ENCODE assay signal across 11 cellular contexts in the genomic region with DNA sequence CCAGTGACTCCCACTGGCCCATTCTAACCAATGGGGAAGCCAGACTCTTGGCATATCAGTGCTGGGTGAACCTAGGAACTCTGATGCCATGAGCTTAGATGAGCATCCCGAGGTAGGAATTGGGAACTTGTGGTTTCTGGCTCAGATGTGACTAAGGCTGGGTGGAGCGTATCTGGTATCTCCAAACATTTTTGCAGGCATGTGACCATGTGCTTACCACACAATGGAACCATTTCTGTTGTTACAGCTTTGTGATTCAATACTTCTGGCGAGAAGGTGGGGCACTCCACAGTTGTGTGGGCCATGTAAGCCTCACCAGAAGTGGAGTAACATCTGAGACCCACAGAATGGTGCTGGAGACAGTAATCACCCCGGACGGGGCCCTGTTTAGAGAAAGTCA. TPM values are rescaled to one million over a fixed set of nuclear protein-coding genes. Genes with fewer than 3 reads are reported as not detected.
A peak's percentile ranks its signal among the peaks of the same experiment; 100 is the strongest.
DNase-seq lines count a peak whose midpoint lies in the region; ATAC-seq and TF ChIP-seq lines count a peak whose summit lies in the region.
"Had no signal": no experiment of that assay in that cellular context is flagged by ENCODE, and none has a peak within 500 bp of the region (broad histone marks: within the 10 kb centered on the region; RNA-seq: fewer than 3 reads in every experiment).

No MANE protein-coding gene starts in this region.

- H3K4me3 Mint-ChIP-seq in T-helper 2 cell treated with Interferon-gamma antibody and Interleukin-4, amounts not matched to agents 5 μg/mL and 100 μg/mL, for 36 hours = no peak overlapping the region
- H3K4me3 Mint-ChIP-seq in effector memory CD8-positive, alpha-beta T cell = no peak overlapping the region
- H3K4me3 Mint-ChIP-seq: activated CD8-positive, alpha-beta memory T cell treated with anti-CD3 and anti-CD28 coated beads, Interleukin-2, amount 10 ng/mL, durations not matched to agents 7 days and 5 days; natural killer cell treated with Interleukin-12 subunit alpha and Interleukin-12 subunit beta and Interleukin-15 and Interleukin-18, amount 100 ng/mL, for 72 hours had no signal

- peaks cover 9% of the 10 kb centered on the region for H3K27me3 Mint-ChIP-seq in T-helper 2 cell treated with Interferon-gamma antibody and Interleukin-4, amounts not matched to agents 5 μg/mL and 100 μg/mL, for 36 hours (ENCODE audit: low read depth)
- peaks cover 0 to 9% of the 10 kb centered on the region in 2 donors for H3K27me3 Mint-ChIP-seq in effector memory CD8-positive, alpha-beta T cell
- H3K27me3 Mint-ChIP-seq: natural killer cell treated with Interleukin-12 subunit alpha and Interleukin-12 subunit beta and Interleukin-15 and Interleukin-18, amount 100 ng/mL, for 72 hours had no signal

- peaks cover 12% of the 10 kb centered on the region for H3K4me1 Mint-ChIP-seq in T-helper 2 cell treated with Interferon-gamma antibody and Interleukin-4, amounts not matched to agents 5 μg/mL and 100 μg/mL, for 36 hours (ENCODE audit: low read depth)
- H3K4me1 Mint-ChIP-seq in effector memory CD8-positive, alpha-beta T cell (ENCODE audit: low read depth in 2 of 2) = peaks cover 9 to 17% of the 10 kb centered on the region in 2 donors

- no peaks in the 10 kb centered on the region for H3K9me3 ChIP-seq in thoracic aorta

- no peaks in the 10 kb centered on the region for H3K36me3 ChIP-seq in thoracic aorta

- ATAC-seq in thoracic aorta (ENCODE audit: insufficient number of reproducible peaks, low FRiP score, low read depth) (no peak), HG02870 (IDR thresholded peaks at IDR 0.05; ENCODE audit: unreplicated experiment) (no peak)
- ATAC-seq in effector memory CD8-positive, alpha-beta T cell (replicated peaks) = no peak
- ATAC-seq: activated CD8-positive, alpha-beta memory T cell treated with anti-CD3 and anti-CD28 coated beads, Interleukin-2, amount 10 ng/mL, durations not matched to agents 7 days and 5 days; natural killer cell treated with Interleukin-12 subunit alpha and Interleukin-12 subunit beta and Interleukin-15 and Interleukin-18, amount 100 ng/mL, for 72 hours had no signal

- peak overlapping the region; percentile 33 to 90 for H3K27ac ChIP-seq in thoracic aorta

- no peaks in the 10 kb centered on the region for H3K36me3 Mint-ChIP-seq in T-helper 2 cell treated with Interferon-gamma antibody and Interleukin-4, amounts not matched to agents 5 μg/mL and 100 μg/mL, for 36 hours (ENCODE audit: low read depth)
- peaks cover 8% of the 10 kb centered on the region for H3K36me3 Mint-ChIP-seq in effector memory CD8-positive, alpha-beta T cell (ENCODE audit: insufficient read depth)
- H3K36me3 Mint-ChIP-seq: activated CD8-positive, alpha-beta memory T cell treated with anti-CD3 and anti-CD28 coated beads, Interleukin-2, amount 10 ng/mL, durations not matched to agents 7 days and 5 days; natural killer cell treated with Interleukin-12 subunit alpha and Interleukin-12 subunit beta and Interleukin-15 and Interleukin-18, amount 100 ng/mL, for 72 hours had no signal

- TF ChIP-seq CTCF in HFF-Myc (IDR thresholded peaks at IDR 0.05; ENCODE audit: low read depth, low read length, missing control alignments) = no peak
- no peak for TF ChIP-seq CTCF in thoracic aorta (IDR thresholded peaks at IDR 0.05)

- no peaks in the 10 kb centered on the region for H3K9me3 Mint-ChIP-seq in T-helper 2 cell treated with Interferon-gamma antibody and Interleukin-4, amounts not matched to agents 5 μg/mL and 100 μg/mL, for 36 hours
- no peaks in the 10 kb centered on the region for H3K9me3 Mint-ChIP-seq in effector memory CD8-positive, alpha-beta T cell
- H3K9me3 Mint-ChIP-seq: natural killer cell treated with Interleukin-12 subunit alpha and Interleukin-12 subunit beta and Interleukin-15 and Interleukin-18, amount 100 ng/mL, for 72 hours had no signal

- DNase-seq in HFF-Myc (ENCODE audit: extremely low read depth, low read depth) = peak; percentile 94
- DNase-seq in SW480 (ENCODE audit: low spot score) = peak; percentile 98
- DNase-seq in fibroblast of the conjunctiva (ENCODE audit: low read depth) = peak; percentile 78
- no peak for DNase-seq in thoracic aorta (ENCODE audit: low spot score)
- no peak for DNase-seq in 8988T
- no peak for DNase-seq in T-helper 2 cell treated with Interferon-gamma antibody and Interleukin-4, amounts not matched to agents 5 μg/mL and 100 μg/mL, for 36 hours (ENCODE audit: low spot score)
- no peak for DNase-seq in effector memory CD8-positive, alpha-beta T cell
- DNase-seq: activated CD8-positive, alpha-beta memory T cell treated with anti-CD3 and anti-CD28 coated beads, Interleukin-2, amount 10 ng/mL, durations not matched to agents 7 days and 5 days; stimulated activated CD8-positive, alpha-beta memory T cell treated with anti-CD3 and anti-CD28 coated beads, Interleukin-4, amount 100 ng/mL, for 48 hours had no signal

- H3K27ac Mint-ChIP-seq in T-helper 2 cell treated with Interferon-gamma antibody and Interleukin-4, amounts not matched to agents 5 μg/mL and 100 μg/mL, for 36 hours = no peak overlapping the region
- no peak overlapping the region for H3K27ac Mint-ChIP-seq in effector memory CD8-positive, alpha-beta T cell
- H3K27ac Mint-ChIP-seq: activated CD8-positive, alpha-beta memory T cell treated with anti-CD3 and anti-CD28 coated beads, Interleukin-2, amount 10 ng/mL, durations not matched to agents 7 days and 5 days; natural killer cell treated with Interleukin-12 subunit alpha and Interleukin-12 subunit beta and Interleukin-15 and Interleukin-18, amount 100 ng/mL, for 72 hours had no signal

- peaks cover 27 to 37% of the 10 kb centered on the region in 2 donors for H3K4me1 ChIP-seq in thoracic aorta (ENCODE audit: control insufficient read depth in 1 of 2, low read depth in 2 of 2)

- H3K27me3 ChIP-seq in thoracic aorta (replicated peaks; ENCODE audit: insufficient read depth) = no peaks in the 10 kb centered on the region

- H3K4me3 ChIP-seq in HFF-Myc (replicated peaks; ENCODE audit: low read depth, low read length) (no peak overlapping the region), thoracic aorta (no peak overlapping the region)

RNA-seq across cellular contexts. Expression of gene AVPI1, which starts 2.6 kb away (rescaled TPM):
- total RNA-seq in thoracic aorta = 10 to 100 TPM in 1 of 2 donors, 1 to 10 TPM in 1; 9.5 to 25.6 TPM

RNA-seq across cellular contexts. Expression of gene MARVELD1, which starts 23.9 kb away (rescaled TPM):
- total RNA-seq in thoracic aorta = 10 to 100 TPM; 85.0 to 97.9 TPM

RNA-seq across cellular contexts. Expression of gene ZFYVE27, which starts 47.3 kb away (rescaled TPM):
- 10 to 100 TPM; 24.8 to 25.5 TPM for total RNA-seq in thoracic aorta

RNA-seq across cellular contexts. Expression of gene PI4K2A, which starts 49.2 kb away (rescaled TPM):
- total RNA-seq in thoracic aorta = 10 to 100 TPM; 18.0 to 22.9 TPM

RNA-seq across cellular contexts. Expression of gene MORN4, which starts 56.3 kb away (rescaled TPM):
- total RNA-seq in thoracic aorta = 1 to 10 TPM; 3.5 to 6.6 TPM

Comparison
In these comparisons a context has a peak if more than half of its experiments do, and no peak if none do; other contexts are left out.
1. DNase-seq: peak in HFF-Myc (single experiment), SW480 (single experiment) and fibroblast of the conjunctiva (single experiment); none in thoracic aorta (single experiment), 8988T (single experiment), T-helper 2 cell treated with Interferon-gamma antibody and Interleukin-4, amounts not matched to agents 5 μg/mL and 100 μg/mL, for 36 hours (single experiment) and effector memory CD8-positive, alpha-beta T cell (0 of 3).